ENCODE assay signal across 1 cellular context in the genomic region with DNA sequence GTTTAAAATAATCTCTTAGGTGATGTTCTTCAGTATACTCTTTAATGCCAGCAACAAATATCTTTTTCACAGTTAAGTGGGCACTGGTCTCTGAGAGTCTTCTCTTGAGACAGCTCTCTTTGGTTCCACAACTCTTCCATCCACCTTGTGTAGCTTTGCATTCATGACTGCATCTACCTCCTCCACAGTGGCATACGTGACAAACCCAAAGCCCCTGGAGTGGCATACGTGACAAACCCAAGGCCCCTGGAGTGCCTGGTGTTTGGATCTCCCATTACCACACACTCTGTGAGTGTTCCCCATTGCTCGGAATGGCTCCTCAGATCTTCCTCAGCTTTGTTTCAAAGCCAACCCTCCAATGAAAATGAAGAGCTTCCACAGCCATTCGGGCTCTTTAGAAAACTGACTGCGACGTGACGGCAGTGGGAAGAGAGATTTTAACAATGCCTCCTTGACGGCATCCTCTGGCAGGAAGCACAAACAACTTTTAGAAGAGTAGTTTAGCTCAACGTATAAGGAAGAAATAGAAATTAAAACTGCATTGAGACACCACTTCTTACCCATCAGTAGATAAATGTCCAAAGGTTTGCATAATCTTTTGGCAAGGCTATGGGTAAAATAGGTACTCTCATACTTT.
TF ChIP-seq lines count a peak whose summit lies in the region.

No MANE protein-coding gene starts in this region.

TF ChIP-seq in HepG2, 621 proteins besides CTCF, POLR2A, EP300 and RAD21:
- TF ChIP-seq, protein P1, sequence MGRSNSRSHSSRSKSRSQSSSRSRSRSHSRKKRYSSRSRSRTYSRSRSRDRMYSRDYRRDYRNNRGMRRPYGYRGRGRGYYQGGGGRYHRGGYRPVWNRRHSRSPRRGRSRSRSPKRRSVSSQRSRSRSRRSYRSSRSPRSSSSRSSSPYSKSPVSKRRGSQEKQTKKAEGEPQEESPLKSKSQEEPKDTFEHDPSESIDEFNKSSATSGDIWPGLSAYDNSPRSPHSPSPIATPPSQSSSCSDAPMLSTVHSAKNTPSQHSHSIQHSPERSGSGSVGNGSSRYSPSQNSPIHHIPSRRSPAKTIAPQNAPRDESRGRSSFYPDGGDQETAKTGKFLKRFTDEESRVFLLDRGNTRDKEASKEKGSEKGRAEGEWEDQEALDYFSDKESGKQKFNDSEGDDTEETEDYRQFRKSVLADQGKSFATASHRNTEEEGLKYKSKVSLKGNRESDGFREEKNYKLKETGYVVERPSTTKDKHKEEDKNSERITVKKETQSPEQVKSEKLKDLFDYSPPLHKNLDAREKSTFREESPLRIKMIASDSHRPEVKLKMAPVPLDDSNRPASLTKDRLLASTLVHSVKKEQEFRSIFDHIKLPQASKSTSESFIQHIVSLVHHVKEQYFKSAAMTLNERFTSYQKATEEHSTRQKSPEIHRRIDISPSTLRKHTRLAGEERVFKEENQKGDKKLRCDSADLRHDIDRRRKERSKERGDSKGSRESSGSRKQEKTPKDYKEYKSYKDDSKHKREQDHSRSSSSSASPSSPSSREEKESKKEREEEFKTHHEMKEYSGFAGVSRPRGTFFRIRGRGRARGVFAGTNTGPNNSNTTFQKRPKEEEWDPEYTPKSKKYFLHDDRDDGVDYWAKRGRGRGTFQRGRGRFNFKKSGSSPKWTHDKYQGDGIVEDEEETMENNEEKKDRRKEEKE (IDR thresholded peaks at IDR 0.05), result no peak
- TF ChIP-seq ZNF224 (CRISPR knock-in tag; IDR thresholded peaks at IDR 0.05) (no peak), RBAK (CRISPR knock-in tag; IDR thresholded peaks at IDR 0.05) (no peak), SRY (CRISPR knock-in tag; IDR thresholded peaks at IDR 0.05) (no peak), SALL1 (CRISPR knock-in tag; IDR thresholded peaks at IDR 0.05) (no peak), DR1 (CRISPR knock-in tag; IDR thresholded peaks at IDR 0.05) (no peak), NFKBIZ (CRISPR knock-in tag; IDR thresholded peaks at IDR 0.05) (no peak), TCF7L2 (IDR thresholded peaks at IDR 0.05; ENCODE audit: low read depth, low read length) (no peak), HIVEP1 (CRISPR knock-in tag; IDR thresholded peaks at IDR 0.05) (no peak), DMAP1 (CRISPR knock-in tag; IDR thresholded peaks at IDR 0.05) (no peak), TCF7 (IDR thresholded peaks at IDR 0.05; ENCODE audit: low read depth) (no peak), FOXA1 (IDR thresholded peaks at IDR 0.05) (no peak), FOXA1 (CRISPR knock-in tag; IDR thresholded peaks at IDR 0.05) (no peak), SSRP1 (CRISPR knock-in tag; IDR thresholded peaks at IDR 0.05) (no peak), ZNF546 (CRISPR knock-in tag; conservative IDR thresholded peaks at IDR 0.05) (no peak), MLLT10 (CRISPR knock-in tag; IDR thresholded peaks at IDR 0.05) (no peak)
- TF ChIP-seq, protein P2, sequence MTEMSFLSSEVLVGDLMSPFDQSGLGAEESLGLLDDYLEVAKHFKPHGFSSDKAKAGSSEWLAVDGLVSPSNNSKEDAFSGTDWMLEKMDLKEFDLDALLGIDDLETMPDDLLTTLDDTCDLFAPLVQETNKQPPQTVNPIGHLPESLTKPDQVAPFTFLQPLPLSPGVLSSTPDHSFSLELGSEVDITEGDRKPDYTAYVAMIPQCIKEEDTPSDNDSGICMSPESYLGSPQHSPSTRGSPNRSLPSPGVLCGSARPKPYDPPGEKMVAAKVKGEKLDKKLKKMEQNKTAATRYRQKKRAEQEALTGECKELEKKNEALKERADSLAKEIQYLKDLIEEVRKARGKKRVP (CRISPR knock-in tag; IDR thresholded peaks at IDR 0.05), result no peak
- TF ChIP-seq, protein P3, sequence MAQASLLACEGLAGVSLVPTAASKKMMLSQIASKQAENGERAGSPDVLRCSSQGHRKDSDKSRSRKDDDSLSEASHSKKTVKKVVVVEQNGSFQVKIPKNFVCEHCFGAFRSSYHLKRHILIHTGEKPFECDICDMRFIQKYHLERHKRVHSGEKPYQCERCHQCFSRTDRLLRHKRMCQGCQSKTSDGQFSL (CRISPR knock-in tag; IDR thresholded peaks at IDR 0.05), result no peak
- TF ChIP-seq, protein P4, sequence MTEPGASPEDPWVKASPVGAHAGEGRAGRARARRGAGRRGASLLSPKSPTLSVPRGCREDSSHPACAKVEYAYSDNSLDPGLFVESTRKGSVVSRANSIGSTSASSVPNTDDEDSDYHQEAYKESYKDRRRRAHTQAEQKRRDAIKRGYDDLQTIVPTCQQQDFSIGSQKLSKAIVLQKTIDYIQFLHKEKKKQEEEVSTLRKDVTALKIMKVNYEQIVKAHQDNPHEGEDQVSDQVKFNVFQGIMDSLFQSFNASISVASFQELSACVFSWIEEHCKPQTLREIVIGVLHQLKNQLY (CRISPR knock-in tag; IDR thresholded peaks at IDR 0.05), result no peak
- TF ChIP-seq, protein P5, sequence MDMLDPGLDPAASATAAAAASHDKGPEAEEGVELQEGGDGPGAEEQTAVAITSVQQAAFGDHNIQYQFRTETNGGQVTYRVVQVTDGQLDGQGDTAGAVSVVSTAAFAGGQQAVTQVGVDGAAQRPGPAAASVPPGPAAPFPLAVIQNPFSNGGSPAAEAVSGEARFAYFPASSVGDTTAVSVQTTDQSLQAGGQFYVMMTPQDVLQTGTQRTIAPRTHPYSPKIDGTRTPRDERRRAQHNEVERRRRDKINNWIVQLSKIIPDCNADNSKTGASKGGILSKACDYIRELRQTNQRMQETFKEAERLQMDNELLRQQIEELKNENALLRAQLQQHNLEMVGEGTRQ (IDR thresholded peaks at IDR 0.05; ENCODE audit: low read depth, low read length), result no peak
- TF ChIP-seq, protein P5 (CRISPR knock-in tag; IDR thresholded peaks at IDR 0.05; ENCODE audit: borderline replicate concordance), result no peak
